Comparison of ENCODE assay signal across 8 cellular contexts in genomic region chr1:2049517-2050481, GRCh38. TPM values are rescaled to one million over a fixed set of nuclear protein-coding genes. Genes with fewer than 3 reads are reported as not detected.
DNase-seq lines count a peak whose midpoint lies in the region; ATAC-seq, FAIRE-seq and TF ChIP-seq lines count a peak whose summit lies in the region.

PRKCZ (plus strand) TSS chr1:2050411; CDS start chr1:2050631, 220 bp downstream.

- no peak for TF ChIP-seq EP300 in tibial nerve (IDR thresholded peaks at IDR 0.05)

- peak within 1 kb of the TSS; percentile 78 for H3K4me3 Mint-ChIP-seq in activated T-helper 17 cell treated with anti-CD3 and anti-CD28 coated beads, Interleukin-2, amount 50 U/mL, for 72 hours
- H3K4me3 Mint-ChIP-seq in osteocyte (ENCODE audit: unreplicated experiment), result peak within 1 kb of the TSS; percentile 54

- POLR2A ChIA-PET in Panc1 (lab: Charles Lee), result no interaction called here

- peak within 1 kb of the TSS; percentile 66 for H3K27ac ChIP-seq in Panc1 (ENCODE audit: low read length)
- H3K27ac ChIP-seq in tibial nerve, result peak within 1 kb of the TSS in 1 of 4 donors; percentile 74

- 3 to 6% methylated on average over 15 to 71 of the region's 98 CpGs for WGBS in tibial nerve, 2 donors

- DNase-seq in Panc1 (ENCODE audit: low read depth, low spot score) (no peak), germinal center (ENCODE audit: low spot score) (peak; percentile 96), osteocyte (ENCODE audit: extremely low spot score, unreplicated experiment) (no peak), tibial nerve (ENCODE audit: low spot score in 2 of 2) (no peak), RCC 7860 (ENCODE audit: low spot score) (no peak)

- H3K27me3 Mint-ChIP-seq in activated T-helper 17 cell treated with anti-CD3 and anti-CD28 coated beads, Interleukin-2, amount 50 U/mL, for 72 hours, result no peaks in the 10 kb centered on the region
- peaks cover 37% of the 10 kb centered on the region for H3K27me3 Mint-ChIP-seq in osteocyte (ENCODE audit: unreplicated experiment)

- FAIRE-seq in G401.6 (lab: Jason Lieb, UNC) (peak; percentile 41), RCC 7860 (lab: Jason Lieb, UNC) (no peak)

- H3K4me3 ChIP-seq in Panc1 (ENCODE audit: low read depth in 2 of 2, low read length in 2 of 2) (peak within 1 kb of the TSS; percentile 65 to 73), tibial nerve (peak within 1 kb of the TSS; percentile 6 to 68 (median 38))

- peak within 1 kb of the TSS; percentile 50 for H3K27ac Mint-ChIP-seq in activated T-helper 17 cell treated with anti-CD3 and anti-CD28 coated beads, Interleukin-2, amount 50 U/mL, for 72 hours
- no peak within 1 kb of the TSS for H3K27ac Mint-ChIP-seq in osteocyte (ENCODE audit: unreplicated experiment)

- TF ChIP-seq POLR2A in tibial nerve (IDR thresholded peaks at IDR 0.05), result no peak

- no peaks in the 10 kb centered on the region for H3K9me3 ChIP-seq in Panc1 (ENCODE audit: control insufficient read depth, insufficient read depth, low read depth, low read length)
- H3K9me3 ChIP-seq in tibial nerve, result no peaks in the 10 kb centered on the region

- H3K27me3 ChIP-seq in Panc1 (ENCODE audit: control insufficient read depth, insufficient read depth, low read length), result no peaks in the 10 kb centered on the region
- H3K27me3 ChIP-seq in tibial nerve, result peaks cover 4 to 85% of the 10 kb centered on the region in 2 donors

- H3K36me3 ChIP-seq in Panc1 (ENCODE audit: control insufficient read depth, insufficient read depth, low read length) (no peaks in the 10 kb centered on the region; the same call in 1 of the 2 replicates), tibial nerve (no peaks in the 10 kb centered on the region)

- in situ Hi-C loops in Panc1 (cut with HindIII; ENCODE audit: low pct_unique_long_range_greater_than_20kb, low sequenced_read_pairs), result no loop called here

- CTCF ChIA-PET in Panc1 (lab: Charles Lee), result interaction anchor here (0.7 to 0.9 kb wide), 3 partner anchors 54 to 202 kb away, joined by 4 to 7 read pairs (median 4); no protein-coding TSS in a partner anchor

- H3K9me3 Mint-ChIP-seq in activated T-helper 17 cell treated with anti-CD3 and anti-CD28 coated beads, Interleukin-2, amount 50 U/mL, for 72 hours, result no peaks in the 10 kb centered on the region
- H3K9me3 Mint-ChIP-seq in osteocyte (ENCODE audit: unreplicated experiment), result no peaks in the 10 kb centered on the region

- intact Hi-C loops in Panc1 (cut with micrococcal nuclease; ENCODE audit: unreplicated experiment), result loop anchor here (5.0 kb wide), 1 partner anchor 107 kb away; no protein-coding TSS in a partner anchor

- H3K4me1 ChIP-seq in Panc1 (ENCODE audit: control insufficient read depth, insufficient read depth, low read length), result peaks cover 9% of the 10 kb centered on the region
- peaks cover 0 to 29% (median 7%) of the 10 kb centered on the region in 4 donors for H3K4me1 ChIP-seq in tibial nerve

- ATAC-seq in HG03354 (IDR thresholded peaks at IDR 0.05; ENCODE audit: poor library complexity, severe bottlenecking, unreplicated experiment), result peak; percentile 60
- peak; percentile 92 for ATAC-seq in Panc1
- peak; percentile 98 for ATAC-seq in activated T-helper 17 cell treated with anti-CD3 and anti-CD28 coated beads, Interleukin-2, amount 50 U/mL, for 72 hours (replicated peaks)

- H3K36me3 Mint-ChIP-seq in activated T-helper 17 cell treated with anti-CD3 and anti-CD28 coated beads, Interleukin-2, amount 50 U/mL, for 72 hours (ENCODE audit: low read depth), result no peaks in the 10 kb centered on the region
- no peaks in the 10 kb centered on the region for H3K36me3 Mint-ChIP-seq in osteocyte (ENCODE audit: unreplicated experiment)

- TF ChIP-seq CTCF in Panc1 (IDR thresholded peaks at IDR 0.05) (peak; percentile 76), osteocyte (IDR thresholded peaks at IDR 0.05) (peak; percentile 26), tibial nerve (IDR thresholded peaks at IDR 0.05) (peak in 1 of 5 experiments; percentile 17)

- peaks cover 13% of the 10 kb centered on the region for H3K4me1 Mint-ChIP-seq in activated T-helper 17 cell treated with anti-CD3 and anti-CD28 coated beads, Interleukin-2, amount 50 U/mL, for 72 hours
- H3K4me1 Mint-ChIP-seq in osteocyte (ENCODE audit: unreplicated experiment), result peaks cover 7% of the 10 kb centered on the region

- no TSS peak for BruUV-seq in Panc1 (replicated peaks; lab: Mats Ljungman, UMichigan)

RNA-seq across cellular contexts. Expression of gene PRKCZ, which starts in this region (rescaled TPM):
- total RNA-seq in Panc1 (2021; ENCODE audit: unreplicated experiment) (26.7 TPM), osteocyte (2.3 and 3.1 TPM in 2 replicates), tibial nerve (1 to 10 TPM; 2.0 to 3.9 (median 2.8) TPM)
- 31.2 TPM for polyA plus RNA-seq in Panc1 (2012; ENCODE audit: insufficient read length)
- total RNA-seq in activated T-helper 17 cell treated with anti-CD3 and anti-CD28 coated beads, Interleukin-2, amount 50 U/mL, for 72 hours, result 10 to 100 TPM; 12.2 to 24.7 TPM
